In the genomic region with DNA sequence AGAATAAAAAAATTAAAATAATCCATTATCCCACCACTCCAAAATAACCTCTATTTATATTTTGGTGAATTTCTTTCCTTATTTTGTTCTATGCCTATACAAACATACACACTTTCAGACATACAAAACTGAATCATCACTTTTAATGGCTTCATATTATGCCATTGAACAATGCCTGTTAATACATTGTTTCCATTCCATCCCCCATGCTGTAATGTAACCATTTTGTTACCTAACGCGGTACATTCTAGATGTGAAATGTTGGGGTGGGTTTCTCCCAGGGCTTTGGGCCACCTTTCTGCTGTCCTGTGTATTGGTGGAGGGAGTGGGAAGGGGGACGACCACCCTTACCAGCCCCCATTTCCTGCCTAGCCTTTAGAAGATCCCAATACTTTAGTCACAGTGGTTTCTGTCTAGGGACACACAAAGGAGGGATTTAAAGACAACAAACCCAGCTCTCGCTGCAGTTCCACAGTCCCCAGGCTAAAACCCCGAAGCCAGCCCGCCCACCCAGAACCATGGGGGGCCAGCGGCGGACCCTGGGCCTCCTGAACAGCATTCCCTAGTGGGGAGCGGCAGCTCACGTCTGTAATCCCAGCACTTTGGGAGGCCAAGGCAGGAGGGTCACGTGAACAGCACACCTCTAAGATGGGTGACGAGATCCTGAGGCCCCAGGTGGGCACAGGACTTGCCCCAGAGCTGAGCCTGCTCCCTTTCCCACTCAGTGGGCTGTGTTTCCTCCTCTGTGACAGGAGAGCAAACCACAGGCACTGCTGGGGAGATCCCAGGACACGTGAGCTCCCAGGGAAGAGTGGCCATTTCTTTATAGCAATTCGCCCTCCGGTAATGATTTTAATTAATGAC, we compare ENCODE assay signal across 9 cellular contexts. TPM values are rescaled to one million over a fixed set of nuclear protein-coding genes. Genes with fewer than 3 reads are reported as not detected.
DNase-seq lines count a peak whose midpoint lies in the region; ATAC-seq, FAIRE-seq and TF ChIP-seq lines count a peak whose summit lies in the region.
"Had no signal": no experiment of that assay in that cellular context is flagged by ENCODE, and none has a peak within 500 bp of the region (broad histone marks: within the 10 kb centered on the region; RNA-seq: fewer than 3 reads in every experiment).

No MANE protein-coding gene starts in this region.

- no peak for FAIRE-seq in HTR-8/SVneo (lab: Jason Lieb, UNC)

- H3K4me1 ChIP-seq in PC-3 (ENCODE audit: insufficient read depth, low read length) (peaks cover 53% of the 10 kb centered on the region), duodenal mucosa (ENCODE audit: control insufficient read depth in 1 of 2, insufficient read depth in 2 of 2, low read length in 2 of 2) (peaks cover 60 to 66% of the 10 kb centered on the region in 2 donors), osteoblast (ENCODE audit: insufficient read depth, low read length) (peaks cover 71% of the 10 kb centered on the region)

- peaks cover 73% of the 10 kb centered on the region for H3K4me1 Mint-ChIP-seq in CD14-positive monocyte

- peak overlapping the region; percentile 81 for H3K27ac ChIP-seq in PC-3 (ENCODE audit: low read length)
- H3K27ac ChIP-seq in duodenal mucosa (ENCODE audit: low read depth, low read length) = peak overlapping the region; percentile 80
- H3K27ac ChIP-seq in osteoblast (ENCODE audit: low read depth, low read length) = peak overlapping the region; percentile 98

- ATAC-seq in PC-3 (no peak), GM18519 (IDR thresholded peaks at IDR 0.05; ENCODE audit: low FRiP score, unreplicated experiment) (no peak)

- peaks cover 38 to 56% of the 10 kb centered on the region in 2 donors for H3K36me3 Mint-ChIP-seq in CD14-positive monocyte

- H3K27me3 Mint-ChIP-seq in CD14-positive monocyte (ENCODE audit: low read depth in 3 of 3) = peaks cover 3 to 8% (median 5%) of the 10 kb centered on the region in 3 donors

- DNase-seq in CD14-positive monocyte (ENCODE audit: low spot score) (no peak), PC-3 (no peak), osteoblast (ENCODE audit: insufficient read length, low spot score, missing footprints) (peak; percentile 82), GOT3 (lab: John Stamatoyannopoulos, UW) (no peak), NCI-H187 treated with DMSO at 0.1 percent for 48 hours (lab: John Stamatoyannopoulos, UW) (no peak), HTR-8/SVneo (ENCODE audit: insufficient read length, low spot score) (no peak)
- DNase-seq: activated gamma-delta T cell had no signal

- H3K36me3 ChIP-seq in PC-3 (ENCODE audit: low read depth, low read length) (peaks cover 8% of the 10 kb centered on the region), duodenal mucosa (ENCODE audit: control insufficient read depth in 1 of 2, insufficient read depth in 2 of 2, low read length in 2 of 2) (peaks cover 5 to 14% of the 10 kb centered on the region in 2 donors), osteoblast (ENCODE audit: insufficient read depth, low read length) (peaks cover 42% of the 10 kb centered on the region)

- peak overlapping the region; percentile 71 for H3K4me2 ChIP-seq in PC-3 (ENCODE audit: low read length)
- H3K4me2 ChIP-seq in osteoblast (ENCODE audit: insufficient read depth, low read length) = peak overlapping the region; percentile 67

- H3K27me3 ChIP-seq in PC-3 (ENCODE audit: low read length) (no peaks in the 10 kb centered on the region), duodenal mucosa (ENCODE audit: control insufficient read depth in 1 of 2, insufficient read depth in 2 of 2, low read length in 2 of 2) (no peaks in the 10 kb centered on the region), osteoblast (ENCODE audit: insufficient read depth, low read length) (no peaks in the 10 kb centered on the region)

- peak overlapping the region; percentile 71 to 94 (median 88) for H3K27ac Mint-ChIP-seq in CD14-positive monocyte

- no peaks in the 10 kb centered on the region for H3K9me2 ChIP-seq in PC-3 (replicated peaks; ENCODE audit: low read length)

- peaks cover 1% of the 10 kb centered on the region; the same call in 1 of the 2 replicates for H4K20me1 ChIP-seq in PC-3 (ENCODE audit: low read length)
- peaks cover 74% of the 10 kb centered on the region for H4K20me1 ChIP-seq in osteoblast (ENCODE audit: insufficient read depth, low read length)

- CTCF ChIA-PET in PC-3 (lab: Charles Lee) = no interaction called here

- H3K9ac ChIP-seq in PC-3 (ENCODE audit: low read length) = peak overlapping the region; percentile 45
- peak overlapping the region; percentile 4 to 39 for H3K9ac ChIP-seq in duodenal mucosa (ENCODE audit: low read depth in 1 of 2, low read length in 2 of 2)

- H3K4me3 ChIP-seq in PC-3 (ENCODE audit: low read length) = no peak overlapping the region
- no peak overlapping the region for H3K4me3 ChIP-seq in duodenal mucosa (ENCODE audit: low read depth in 1 of 2, low read length in 2 of 2)
- H3K4me3 ChIP-seq in osteoblast (ENCODE audit: insufficient read depth, low read length) = peak overlapping the region; percentile 42

- POLR2A ChIA-PET in PC-3 (lab: Charles Lee; ENCODE audit: unreplicated experiment) = no interaction called here

- intact Hi-C loops in CD14-positive monocyte (cut with micrococcal nuclease) (loop anchor here in 1 of 2 donors (5.0 kb wide), 1 partner anchor 33 kb away; no protein-coding TSS in a partner anchor), PC-3 (cut with micrococcal nuclease) (no loop called here)

- H3K9me3 ChIP-seq in PC-3 (ENCODE audit: low read length) = no peaks in the 10 kb centered on the region
- H3K9me3 ChIP-seq in duodenal mucosa (ENCODE audit: control insufficient read depth in 1 of 2, low read length in 2 of 2) = no peaks in the 10 kb centered on the region
- no peaks in the 10 kb centered on the region for H3K9me3 ChIP-seq in osteoblast (ENCODE audit: low read depth, low read length)

- peaks cover 0 to 2% (median 0%) of the 10 kb centered on the region in 7 donors for H3K9me3 Mint-ChIP-seq in CD14-positive monocyte

- no TSS peak for BruUV-seq in PC-3 (replicated peaks; lab: Mats Ljungman, UMichigan)

- H3K79me2 ChIP-seq in PC-3 (ENCODE audit: low read length) (peaks cover 96% of the 10 kb centered on the region), osteoblast (ENCODE audit: insufficient read depth, low read length) (peaks cover 98% of the 10 kb centered on the region)

- H2AFZ ChIP-seq in PC-3 (ENCODE audit: low read length) (no peak overlapping the region), osteoblast (ENCODE audit: low read length) (no peak overlapping the region)

- H3K4me3 Mint-ChIP-seq in CD14-positive monocyte = peak overlapping the region in 1 of 2 donors; percentile 33

- H3F3A ChIP-seq in PC-3 (ENCODE audit: low read length, unreplicated experiment) = no peaks in the 10 kb centered on the region

- TF ChIP-seq CTCF in CD14-positive monocyte (IDR thresholded peaks at IDR 0.05) (no peak), PC-3 (conservative IDR thresholded peaks at IDR 0.05; ENCODE audit: low read depth, low read length) (no peak), osteoblast (IDR thresholded peaks at IDR 0.05; ENCODE audit: extremely low read depth, low read depth, low read length) (no peak)

RNA-seq across cellular contexts. Expression of a gene that starts 56.9 kb away (rescaled TPM):
- under 1 TPM in 1 of 2 donors, not detected in 1; 0.59 TPM for polyA plus RNA-seq in CD14-positive monocyte
- total RNA-seq in PC-3 (2014; rRNA removed) (9.1 and 12.2 TPM in 2 replicates), osteoblast (19.9 and 23.0 TPM in 2 replicates)
